22 cellular contexts compared by ENCODE assay signal in genomic region chr9:136083558-136084190, GRCh38.
"Had no signal": no experiment of that assay in that cellular context is flagged by ENCODE, and none has a peak within 500 bp of the region (broad histone marks: within the 10 kb centered on the region; RNA-seq: fewer than 3 reads in every experiment).

No MANE protein-coding gene starts in this region.

- ATAC-seq: activated CD8-positive, alpha-beta memory T cell treated with anti-CD3 and anti-CD28 coated beads, Interleukin-2, amount 10 ng/mL, durations not matched to agents 7 days and 5 days; body of pancreas; left colon; natural killer cell; stimulated activated naive CD8-positive, alpha-beta T cell treated with anti-CD3 and anti-CD28 coated beads, Interleukin-15, Interleukin-2, amounts not matched to agents 100 U/mL and 50 U/mL, for 24 hours had no signal

- H3K27me3 Mint-ChIP-seq: activated CD8-positive, alpha-beta memory T cell treated with anti-CD3 and anti-CD28 coated beads, Interleukin-2, amount 10 ng/mL, durations not matched to agents 7 days and 5 days; activated naive CD8-positive, alpha-beta T cell treated with anti-CD3 and anti-CD28 coated beads for 36 hours had no signal

- H3K27ac Mint-ChIP-seq: activated CD8-positive, alpha-beta memory T cell treated with anti-CD3 and anti-CD28 coated beads, Interleukin-2, amount 10 ng/mL, durations not matched to agents 7 days and 5 days; activated naive CD8-positive, alpha-beta T cell treated with anti-CD3 and anti-CD28 coated beads for 36 hours; endodermal cell had no signal

- DNase-seq: activated CD4-positive, alpha-beta T cell treated with anti-CD3 and anti-CD28 coated beads for 1 hour; activated CD4-positive, alpha-beta T cell treated with anti-CD3 and anti-CD28 coated beads, Interleukin-2, amount 50 U/mL, for 48 hours; activated CD8-positive, alpha-beta memory T cell treated with anti-CD3 and anti-CD28 coated beads, Interleukin-2, amount 10 ng/mL, durations not matched to agents 7 days and 5 days; activated naive CD4-positive, alpha-beta T cell; activated naive CD8-positive, alpha-beta T cell treated with anti-CD3 and anti-CD28 coated beads for 36 hours; amniotic stem cell; central memory CD4-positive, alpha-beta T cell; colonic mucosa; endodermal cell; foreskin melanocyte; glutamatergic neuron; hippocampal formation; natural killer cell; nucleus accumbens; stimulated activated naive CD8-positive, alpha-beta T cell treated with anti-CD3 and anti-CD28 coated beads, Interleukin-15, Interleukin-2, amounts not matched to agents 100 U/mL and 50 U/mL, for 24 hours; uterus; WERI-Rb-1 had no signal

- H3K27ac ChIP-seq: body of pancreas, colonic mucosa, skin epidermis, tibial nerve, uterus, WERI-Rb-1 had no signal

- H3K4me1 ChIP-seq: colonic mucosa had no signal

- H3K9me3 Mint-ChIP-seq: activated naive CD8-positive, alpha-beta T cell treated with anti-CD3 and anti-CD28 coated beads for 36 hours; endodermal cell; natural killer cell had no signal

- H3K9me3 ChIP-seq: body of pancreas, colonic mucosa, tibial nerve, uterus had no signal

- H3K36me3 ChIP-seq: colonic mucosa, uterus, WERI-Rb-1 had no signal

- H3K27me3 ChIP-seq: body of pancreas, colonic mucosa, tibial nerve, uterus had no signal

- H3K36me3 Mint-ChIP-seq: activated CD8-positive, alpha-beta memory T cell treated with anti-CD3 and anti-CD28 coated beads, Interleukin-2, amount 10 ng/mL, durations not matched to agents 7 days and 5 days; activated naive CD8-positive, alpha-beta T cell treated with anti-CD3 and anti-CD28 coated beads for 36 hours; natural killer cell had no signal

- H3K4me3 Mint-ChIP-seq: activated CD8-positive, alpha-beta memory T cell treated with anti-CD3 and anti-CD28 coated beads, Interleukin-2, amount 10 ng/mL, durations not matched to agents 7 days and 5 days; activated naive CD8-positive, alpha-beta T cell treated with anti-CD3 and anti-CD28 coated beads for 36 hours; endodermal cell; natural killer cell had no signal

- H3K4me3 ChIP-seq: body of pancreas, colonic mucosa, lung, skin epidermis, tibial nerve, uterus had no signal
